Comparison of ENCODE assay signal across 27 cellular contexts in genomic region chr20:47215653-47216397, GRCh38.
DNase-seq lines count a peak whose midpoint lies in the region; ATAC-seq and TF ChIP-seq lines count a peak whose summit lies in the region.
"Had no signal": no experiment of that assay in that cellular context is flagged by ENCODE, and none has a peak within 500 bp of the region (broad histone marks: within the 10 kb centered on the region; RNA-seq: fewer than 3 reads in every experiment).

No MANE protein-coding gene starts in this region.

- no peak overlapping the region for H4K8ac ChIP-seq in H9 (replicated peaks; ENCODE audit: insufficient read length, low read depth, low read length)

- no peak overlapping the region for H2BK20ac ChIP-seq in H9 (ENCODE audit: low read depth, low read length, poor library complexity, severe bottlenecking)

- no peaks in the 10 kb centered on the region for H3K9me3 Mint-ChIP-seq in activated naive CD4-positive, alpha-beta T cell treated with anti-CD3 and anti-CD28 coated beads, Interleukin-2, amount 50 U/mL, for 24 hours
- no peaks in the 10 kb centered on the region; a peak in 1 of 5 replicates for H3K9me3 Mint-ChIP-seq in H9
- no peaks in the 10 kb centered on the region for H3K9me3 Mint-ChIP-seq in central memory CD8-positive, alpha-beta T cell
- H3K9me3 Mint-ChIP-seq in stimulated activated memory B cell treated with anti-CD40 and anti-IgM and Interleukin-4, amounts not matched to agents 10 μg/mL and 1 μg/mL and 100 μg/mL, for 72 hours: no peaks in the 10 kb centered on the region
- H3K9me3 Mint-ChIP-seq: activated naive CD8-positive, alpha-beta T cell treated with anti-CD3 and anti-CD28 coated beads for 36 hours; naive B cell; T-cell had no signal

- no peak overlapping the region for H3K27ac ChIP-seq in H9 (ENCODE audit: insufficient read length, low read depth, low read length)
- H3K27ac ChIP-seq: SJSA1, stomach, tibial artery had no signal

- peaks cover 12% of the 10 kb centered on the region for H3K36me3 Mint-ChIP-seq in activated naive CD4-positive, alpha-beta T cell treated with anti-CD3 and anti-CD28 coated beads, Interleukin-2, amount 50 U/mL, for 24 hours
- peaks cover 37 to 49% (median 39%) of the 10 kb centered on the region in 3 experiments for H3K36me3 Mint-ChIP-seq in H9 (ENCODE audit: insufficient read depth in 1 of 3, low read depth in 3 of 3)
- peaks cover 36% of the 10 kb centered on the region for H3K36me3 Mint-ChIP-seq in central memory CD8-positive, alpha-beta T cell (ENCODE audit: insufficient read depth)
- peaks cover 47% of the 10 kb centered on the region for H3K36me3 Mint-ChIP-seq in stimulated activated memory B cell treated with anti-CD40 and anti-IgM and Interleukin-4, amounts not matched to agents 10 μg/mL and 1 μg/mL and 100 μg/mL, for 72 hours

- no peaks in the 10 kb centered on the region for H3K4me1 ChIP-seq in H9 (ENCODE audit: insufficient read depth, low read length)
- H3K4me1 ChIP-seq: SJSA1 had no signal

- peak overlapping the region; percentile 92 for H3K27ac Mint-ChIP-seq in activated naive CD4-positive, alpha-beta T cell treated with anti-CD3 and anti-CD28 coated beads, Interleukin-2, amount 50 U/mL, for 24 hours
- peak overlapping the region; percentile 30 to 89 (median 50); a peak in 3 of 7 replicates for H3K27ac Mint-ChIP-seq in H9
- H3K27ac Mint-ChIP-seq in central memory CD8-positive, alpha-beta T cell (ENCODE audit: low read depth): peak overlapping the region; percentile 18
- peak overlapping the region; percentile 10 for H3K27ac Mint-ChIP-seq in stimulated activated memory B cell treated with anti-CD40 and anti-IgM and Interleukin-4, amounts not matched to agents 10 μg/mL and 1 μg/mL and 100 μg/mL, for 72 hours
- H3K27ac Mint-ChIP-seq: activated naive CD8-positive, alpha-beta T cell treated with anti-CD3 and anti-CD28 coated beads for 36 hours; B cell had no signal

- no peaks in the 10 kb centered on the region for H3K27me3 ChIP-seq in H9 (ENCODE audit: insufficient read depth, low read length)
- H3K27me3 ChIP-seq: SJSA1, stomach, tibial artery had no signal

- no peak overlapping the region for H3K56ac ChIP-seq in H9 (ENCODE audit: insufficient read length, low read depth, low read length)

- peaks cover 6% of the 10 kb centered on the region for H3K79me1 ChIP-seq in H9 (ENCODE audit: insufficient read depth, low read depth, low read length, poor library complexity, severe bottlenecking)

- no peak overlapping the region for H3K4me2 ChIP-seq in H9 (ENCODE audit: insufficient read depth, insufficient read length, low read length)

- no peak overlapping the region for H4K91ac ChIP-seq in H9 (ENCODE audit: insufficient read length, low read depth, low read length)

- H3K18ac ChIP-seq in H9 (ENCODE audit: insufficient read length, low read depth, low read length): no peak overlapping the region

- H2BK5ac ChIP-seq in H9 (ENCODE audit: insufficient read length, low read length): no peak overlapping the region

- WGBS in H9 (ENCODE audit: extremely low coverage, insufficient read length, low lambda C conversion rate): no CpG with 5 or more reads among the region's 10 CpGs

- ATAC-seq in central memory CD8-positive, alpha-beta T cell (replicated peaks; ENCODE audit: extremely low read depth, poor library complexity, severe bottlenecking): no peak
- no peak for ATAC-seq in stimulated activated memory B cell treated with anti-CD40 and anti-IgM and Interleukin-4, amounts not matched to agents 10 μg/mL and 1 μg/mL and 100 μg/mL, for 72 hours
- ATAC-seq: left ventricle myocardium superior, T-cell had no signal

- H2AFZ ChIP-seq in H9 (ENCODE audit: low read length): no peak overlapping the region

- no peak overlapping the region for H3K4me3 Mint-ChIP-seq in activated naive CD4-positive, alpha-beta T cell treated with anti-CD3 and anti-CD28 coated beads, Interleukin-2, amount 50 U/mL, for 24 hours
- no peak overlapping the region; a peak in 1 of 5 replicates for H3K4me3 Mint-ChIP-seq in H9
- no peak overlapping the region for H3K4me3 Mint-ChIP-seq in central memory CD8-positive, alpha-beta T cell
- no peak overlapping the region for H3K4me3 Mint-ChIP-seq in stimulated activated memory B cell treated with anti-CD40 and anti-IgM and Interleukin-4, amounts not matched to agents 10 μg/mL and 1 μg/mL and 100 μg/mL, for 72 hours
- H3K4me3 Mint-ChIP-seq: activated naive CD8-positive, alpha-beta T cell treated with anti-CD3 and anti-CD28 coated beads for 36 hours; B cell; T-cell had no signal

- no peaks in the 10 kb centered on the region for H3K23me2 ChIP-seq in H9 (ENCODE audit: insufficient read length, low read depth, low read length, poor library complexity, severe bottlenecking)

- H3K9ac ChIP-seq in H9 (ENCODE audit: extremely low read depth, insufficient read length, low read length): no peak overlapping the region

- no peak overlapping the region for H2AK5ac ChIP-seq in H9 (ENCODE audit: insufficient read length, low read length)

- H3K27me3 Mint-ChIP-seq in activated naive CD4-positive, alpha-beta T cell treated with anti-CD3 and anti-CD28 coated beads, Interleukin-2, amount 50 U/mL, for 24 hours: no peaks in the 10 kb centered on the region
- no peaks in the 10 kb centered on the region for H3K27me3 Mint-ChIP-seq in H9 (ENCODE audit: low read depth)
- H3K27me3 Mint-ChIP-seq in central memory CD8-positive, alpha-beta T cell: no peaks in the 10 kb centered on the region
- H3K27me3 Mint-ChIP-seq in stimulated activated memory B cell treated with anti-CD40 and anti-IgM and Interleukin-4, amounts not matched to agents 10 μg/mL and 1 μg/mL and 100 μg/mL, for 72 hours: no peaks in the 10 kb centered on the region
- H3K27me3 Mint-ChIP-seq: activated naive CD8-positive, alpha-beta T cell treated with anti-CD3 and anti-CD28 coated beads for 36 hours; B cell; naive B cell; T-cell had no signal

- no peaks in the 10 kb centered on the region for H3K4me1 Mint-ChIP-seq in activated naive CD4-positive, alpha-beta T cell treated with anti-CD3 and anti-CD28 coated beads, Interleukin-2, amount 50 U/mL, for 24 hours
- H3K4me1 Mint-ChIP-seq in H9: peaks cover 4 to 10% of the 10 kb centered on the region in 2 experiments; a peak in 3 of 4 replicates
- peaks cover 5% of the 10 kb centered on the region for H3K4me1 Mint-ChIP-seq in central memory CD8-positive, alpha-beta T cell
- peaks cover 7% of the 10 kb centered on the region for H3K4me1 Mint-ChIP-seq in stimulated activated memory B cell treated with anti-CD40 and anti-IgM and Interleukin-4, amounts not matched to agents 10 μg/mL and 1 μg/mL and 100 μg/mL, for 72 hours
- H3K4me1 Mint-ChIP-seq: activated naive CD8-positive, alpha-beta T cell treated with anti-CD3 and anti-CD28 coated beads for 36 hours; B cell had no signal

- DNase-seq in activated naive CD4-positive, alpha-beta T cell treated with Interleukin-2 at 50 U/mL for 16 hours: no peak
- DNase-seq in H9 (no peak), glomerular visceral epithelial cell (ENCODE audit: extremely low spot score) (no peak), HuH-7 (ENCODE audit: low spot score) (no peak), NAMALWA (ENCODE audit: low spot score) (no peak)
- DNase-seq in central memory CD8-positive, alpha-beta T cell (ENCODE audit: low spot score in 2 of 2): no peak
- DNase-seq: activated CD4-positive, alpha-beta T cell treated with anti-CD3 and anti-CD28 coated beads for 1 hour; activated CD8-positive, alpha-beta memory T cell treated with anti-CD3 and anti-CD28 coated beads for 24 hours; activated naive CD8-positive, alpha-beta T cell treated with anti-CD3 and anti-CD28 coated beads for 36 hours; dermis blood vessel endothelial cell; DMS53; H7; islet precursor cell; KBM-7; left ventricle myocardium superior; MM.1S; naive B cell; NCI-H1417 treated with DMSO at 0.1 percent for 48 hours; NCI-H2081 treated with DMSO at 0.1 percent for 48 hours; NCI-H774; stomach; T-cell; tibial artery had no signal

- no peak overlapping the region for H3K14ac ChIP-seq in H9 (ENCODE audit: insufficient read depth, low read length)

- no peak overlapping the region for H2BK15ac ChIP-seq in H9 (ENCODE audit: low read depth, low read length)

- no peak overlapping the region for H3K4ac ChIP-seq in H9 (ENCODE audit: low read depth, low read length)

- H4K5ac ChIP-seq in H9 (ENCODE audit: insufficient read length, low read depth, low read length): no peak overlapping the region

- H3K79me2 ChIP-seq in H9 (ENCODE audit: insufficient read depth, low read length): peaks cover 6% of the 10 kb centered on the region

- no peaks in the 10 kb centered on the region for H3K9me3 ChIP-seq in H9 (ENCODE audit: control insufficient read depth, low read depth, low read length)
- H3K9me3 ChIP-seq: SJSA1, stomach, tibial artery had no signal

- no peak overlapping the region for H3T11ph ChIP-seq in H9 (ENCODE audit: low read length)

- no peak overlapping the region for H2BK120ac ChIP-seq in H9 (ENCODE audit: low read depth, low read length, poor library complexity, severe bottlenecking)

- no peak for TF ChIP-seq CTCF in H9 (conservative IDR thresholded peaks at IDR 0.05)

- H3K23ac ChIP-seq in H9 (ENCODE audit: insufficient read length, low read depth, low read length): no peak overlapping the region

- H4K20me1 ChIP-seq in H9 (ENCODE audit: control insufficient read depth, insufficient read depth, insufficient read length): no peaks in the 10 kb centered on the region

- H2BK12ac ChIP-seq in H9 (ENCODE audit: insufficient read length, low read depth, low read length): no peak overlapping the region

Comparison
In these comparisons a context has a peak if more than half of its experiments do, and no peak if none do; other contexts are left out.
1. H3K27ac Mint-ChIP-seq: peak in every context shown above with its lines; median percentile 92 in activated naive CD4-positive, alpha-beta T cell treated with anti-CD3 and anti-CD28 coated beads, Interleukin-2, amount 50 U/mL, for 24 hours; 50 in H9; 18 in central memory CD8-positive, alpha-beta T cell; 10 in stimulated activated memory B cell treated with anti-CD40 and anti-IgM and Interleukin-4, amounts not matched to agents 10 μg/mL and 1 μg/mL and 100 μg/mL, for 72 hours.